ENCODE assay signal across 18 cellular contexts in genomic region chr13:19764237-19764636, GRCh38.
"Had no signal": no experiment of that assay in that cellular context is flagged by ENCODE, and none has a peak within 500 bp of the region (broad histone marks: within the 10 kb centered on the region; RNA-seq: fewer than 3 reads in every experiment).

No MANE protein-coding gene starts in this region.

- H3K27ac ChIP-seq: left lung had no signal

- ATAC-seq: activated naive CD4-positive, alpha-beta T cell treated with anti-CD3 and anti-CD28 coated beads, Interleukin-2, amount 50 U/mL, for 72 hours; left lung; mucosa of descending colon; naive thymus-derived CD4-positive, alpha-beta T cell; stimulated activated naive B cell treated with anti-CD40 and anti-IgM and Interleukin-4, amounts not matched to agents 10 μg/mL and 1 μg/mL and 100 μg/mL, for 72 hours had no signal

- H3K9me3 Mint-ChIP-seq: activated naive CD4-positive, alpha-beta T cell treated with anti-CD3 and anti-CD28 coated beads, Interleukin-2, amount 50 U/mL, for 72 hours; naive thymus-derived CD4-positive, alpha-beta T cell; stimulated activated naive B cell treated with anti-CD40 and anti-IgM and Interleukin-4, amounts not matched to agents 10 μg/mL and 1 μg/mL and 100 μg/mL, for 72 hours; type B pancreatic cell had no signal

- H3K9me3 ChIP-seq: left lung, mucosa of descending colon had no signal

- H3K4me3 ChIP-seq: left lung, mucosa of descending colon had no signal

- H3K27me3 Mint-ChIP-seq: brain; naive thymus-derived CD4-positive, alpha-beta T cell; stimulated activated naive B cell treated with anti-CD40 and anti-IgM and Interleukin-4, amounts not matched to agents 10 μg/mL and 1 μg/mL and 100 μg/mL, for 72 hours; type B pancreatic cell had no signal

- H3K27me3 ChIP-seq: left lung had no signal

- DNase-seq: activated CD4-positive, alpha-beta T cell treated with anti-CD3 and anti-CD28 coated beads for 1 hour; activated gamma-delta T cell; central memory CD4-positive, alpha-beta T cell; effector CD8-positive, alpha-beta T cell; foreskin fibroblast; glutamatergic neuron; hypothalamus; kidney; left lung; mucosa of descending colon; naive thymus-derived CD4-positive, alpha-beta T cell; stimulated activated naive B cell treated with anti-CD40 and anti-IgM and Interleukin-4, amounts not matched to agents 10 μg/mL and 1 μg/mL and 100 μg/mL, for 72 hours; substantia nigra; SW 1271; T-helper 9 cell had no signal

- H3K4me3 Mint-ChIP-seq: brain; stimulated activated naive B cell treated with anti-CD40 and anti-IgM and Interleukin-4, amounts not matched to agents 10 μg/mL and 1 μg/mL and 100 μg/mL, for 72 hours; type B pancreatic cell had no signal

- H3K27ac Mint-ChIP-seq: activated naive CD4-positive, alpha-beta T cell treated with anti-CD3 and anti-CD28 coated beads, Interleukin-2, amount 50 U/mL, for 72 hours; stimulated activated naive B cell treated with anti-CD40 and anti-IgM and Interleukin-4, amounts not matched to agents 10 μg/mL and 1 μg/mL and 100 μg/mL, for 72 hours; type B pancreatic cell had no signal
